32 cellular contexts compared by ENCODE assay signal in genomic region chr1:197933016-197933415, GRCh38. TPM values are rescaled to one million over a fixed set of nuclear protein-coding genes. Genes with fewer than 3 reads are reported as not detected.
"Had no signal": no experiment of that assay in that cellular context is flagged by ENCODE, and none has a peak within 500 bp of the region (broad histone marks: within the 10 kb centered on the region; RNA-seq: fewer than 3 reads in every experiment).

No MANE protein-coding gene starts in this region.

- H3K27ac ChIP-seq: ascending aorta, breast epithelium, Peyer's patch, RWPE1 had no signal

- H3K4me3 ChIP-seq: ascending aorta, breast epithelium, MG63, Peyer's patch had no signal

- H3K9me3 ChIP-seq: ascending aorta, breast epithelium, MG63, Peyer's patch had no signal

- H3K27ac Mint-ChIP-seq: activated CD4-positive, alpha-beta T cell treated with anti-CD3 and anti-CD28 coated beads, Interleukin-2, amount 10 ng/mL, durations not matched to agents 24 days and 14 days; activated CD8-positive, alpha-beta T cell treated with anti-CD3 and anti-CD28 coated beads for 36 hours; activated naive CD4-positive, alpha-beta T cell treated with anti-CD3 and anti-CD28 coated beads, Interleukin-2, amount 50 U/mL, for 24 hours; activated naive CD8-positive, alpha-beta T cell treated with anti-CD3 and anti-CD28 coated beads, Interleukin-2, amount 10 ng/mL, durations not matched to agents 7 days and 5 days; activated T-cell treated with anti-CD3 and anti-CD28 coated beads, Interleukin-2, amount 50 U/mL, for 72 hours; activated T-helper 17 cell treated with anti-CD3 and anti-CD28 coated beads, Interleukin-2, amount 50 U/mL, for 72 hours had no signal

- H3K4me1 ChIP-seq: ascending aorta, breast epithelium, Peyer's patch had no signal

- H3K27me3 ChIP-seq: ascending aorta, MG63, Peyer's patch had no signal

- ATAC-seq: activated T-cell treated with anti-CD3 and anti-CD28 coated beads, Interleukin-2, amount 50 U/mL, for 72 hours; activated T-helper 17 cell treated with anti-CD3 and anti-CD28 coated beads, Interleukin-2, amount 50 U/mL, for 72 hours; PC-3 had no signal

- H3K4me1 Mint-ChIP-seq: activated T-helper 17 cell treated with anti-CD3 and anti-CD28 coated beads, Interleukin-2, amount 50 U/mL, for 72 hours had no signal

- H3K36me3 Mint-ChIP-seq: activated naive CD4-positive, alpha-beta T cell treated with anti-CD3 and anti-CD28 coated beads, Interleukin-2, amount 50 U/mL, for 24 hours; activated naive CD8-positive, alpha-beta T cell treated with anti-CD3 and anti-CD28 coated beads, Interleukin-2, amount 10 ng/mL, durations not matched to agents 7 days and 5 days had no signal

- H3K9me3 Mint-ChIP-seq: activated CD4-positive, alpha-beta T cell treated with anti-CD3 and anti-CD28 coated beads, Interleukin-2, amount 10 ng/mL, durations not matched to agents 24 days and 14 days; activated CD8-positive, alpha-beta T cell treated with anti-CD3 and anti-CD28 coated beads for 36 hours; activated naive CD4-positive, alpha-beta T cell treated with anti-CD3 and anti-CD28 coated beads, Interleukin-2, amount 50 U/mL, for 24 hours; activated naive CD8-positive, alpha-beta T cell treated with anti-CD3 and anti-CD28 coated beads, Interleukin-2, amount 10 ng/mL, durations not matched to agents 7 days and 5 days; activated T-cell treated with anti-CD3 and anti-CD28 coated beads, Interleukin-2, amount 50 U/mL, for 72 hours; activated T-helper 17 cell treated with anti-CD3 and anti-CD28 coated beads, Interleukin-2, amount 50 U/mL, for 72 hours had no signal

- DNase-seq: activated CD4-positive, alpha-beta T cell treated with anti-CD3 and anti-CD28 coated beads, Interleukin-2, amount 10 ng/mL, durations not matched to agents 24 days and 14 days; activated CD4-positive, alpha-beta T cell treated with anti-CD3 and anti-CD28 coated beads, Interleukin-2, amount 50 U/mL, for 4 hours; activated CD8-positive, alpha-beta T cell treated with anti-CD3 and anti-CD28 coated beads for 36 hours; activated gamma-delta T cell; activated naive CD4-positive, alpha-beta T cell treated with Interleukin-2 at 50 U/mL for 16 hours; activated naive CD8-positive, alpha-beta T cell treated with anti-CD3 and anti-CD28 coated beads, Interleukin-2, amount 10 ng/mL, durations not matched to agents 7 days and 5 days; activated T-cell treated with anti-CD3 and anti-CD28 coated beads, Interleukin-2, amount 50 U/mL, for 1 hour; activated T-cell treated with anti-CD3 and anti-CD28 coated beads, Interleukin-2, amount 50 U/mL, for 72 hours; amygdala; Kasumi-1; MG63; NCI-H1048; NCI-H1105 treated with DMSO at 0.1 percent for 48 hours; NCI-H1436; NCI-H1694; NCI-H1930; NCI-H2081 treated with DMSO at 0.1 percent for 48 hours; NCI-H226; NCI-H446 treated with DMSO at 0.1 percent for 48 hours; NCI-H524; NCI-H69; PC-3; Peyer's patch; Right ventricle myocardium superior; T1000 had no signal

- H3K36me3 ChIP-seq: ascending aorta, breast epithelium, MG63, Peyer's patch had no signal

- H3K4me3 Mint-ChIP-seq: activated CD4-positive, alpha-beta T cell treated with anti-CD3 and anti-CD28 coated beads, Interleukin-2, amount 10 ng/mL, durations not matched to agents 24 days and 14 days; activated CD8-positive, alpha-beta T cell treated with anti-CD3 and anti-CD28 coated beads for 36 hours; activated naive CD4-positive, alpha-beta T cell treated with anti-CD3 and anti-CD28 coated beads, Interleukin-2, amount 50 U/mL, for 24 hours; activated naive CD8-positive, alpha-beta T cell treated with anti-CD3 and anti-CD28 coated beads, Interleukin-2, amount 10 ng/mL, durations not matched to agents 7 days and 5 days; activated T-cell treated with anti-CD3 and anti-CD28 coated beads, Interleukin-2, amount 50 U/mL, for 72 hours; activated T-helper 17 cell treated with anti-CD3 and anti-CD28 coated beads, Interleukin-2, amount 50 U/mL, for 72 hours had no signal

RNA-seq across cellular contexts. Expression of gene LHX9, which starts 15.8 kb away (rescaled TPM):
- total RNA-seq: activated CD8-positive, alpha-beta memory T cell treated with anti-CD3 and anti-CD28 coated beads for 36 hours; activated CD8-positive, alpha-beta T cell treated with anti-CD3 and anti-CD28 coated beads for 36 hours; activated naive CD8-positive, alpha-beta T cell treated with anti-CD3 and anti-CD28 coated beads, Interleukin-2, amount 10 ng/mL, durations not matched to agents 7 days and 5 days; activated T-helper 17 cell treated with anti-CD3 and anti-CD28 coated beads, Interleukin-2, amount 50 U/mL, for 72 hours; ascending aorta; breast epithelium; Peyer's patch; T-helper 1 cell treated with Interleukin-12 subunit alpha and Interleukin-12 subunit beta and Interleukin-4 antibody, amounts not matched to agents 30 ng/mL and 1 ng/mL, for 36 hours had no signal

RNA-seq across cellular contexts. Expression of gene C1orf53, which starts 30.6 kb away (rescaled TPM):
- total RNA-seq: activated T-cell treated with anti-CD3 and anti-CD28 coated beads, Interleukin-2, amount 50 U/mL, for 72 hours; ascending aorta had no signal
